In the genomic region with DNA sequence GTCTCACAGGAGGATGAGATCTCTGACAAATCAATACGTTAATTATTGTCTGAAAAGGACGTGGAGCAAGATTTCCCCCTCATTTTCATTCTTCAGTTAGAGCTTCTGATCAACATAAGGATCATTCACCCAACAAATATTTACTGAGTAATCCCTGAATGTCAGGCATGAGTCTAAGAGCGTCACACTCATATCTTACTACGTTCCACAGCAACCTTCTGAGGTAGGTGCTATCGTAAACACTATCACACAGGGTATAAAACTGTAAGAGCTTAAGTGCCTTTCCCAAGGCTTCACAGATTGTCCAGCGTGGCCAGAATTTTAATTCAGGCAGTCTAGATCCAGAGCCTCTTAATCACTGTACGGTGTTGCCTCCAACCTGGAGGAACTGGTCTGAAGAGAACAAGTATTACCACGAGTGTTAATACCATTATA, we compare ENCODE assay signal across 12 cellular contexts. TPM values are rescaled to one million over a fixed set of nuclear protein-coding genes. Genes with fewer than 3 reads are reported as not detected.
DNase-seq lines count a peak whose midpoint lies in the region; ATAC-seq and TF ChIP-seq lines count a peak whose summit lies in the region.
"Had no signal": no experiment of that assay in that cellular context is flagged by ENCODE, and none has a peak within 500 bp of the region (broad histone marks: within the 10 kb centered on the region; RNA-seq: fewer than 3 reads in every experiment).

No MANE protein-coding gene starts in this region.

- intact Hi-C loops in gastrocnemius medialis (cut with DNase I; ENCODE audit: low total_unique reads), result loop anchor here (5.0 kb wide), 1 partner anchor 36 kb away; no protein-coding TSS in a partner anchor

- no peak for TF ChIP-seq CTCF in fibroblast of the aortic adventitia (IDR thresholded peaks at IDR 0.05; ENCODE audit: insufficient read depth, low read length)
- no peak for TF ChIP-seq CTCF in gastrocnemius medialis (IDR thresholded peaks at IDR 0.05 in 4 of 5, conservative IDR thresholded peaks at IDR 0.05 in 1 of 5)
- no peak for TF ChIP-seq CTCF in GM23338 (conservative IDR thresholded peaks at IDR 0.05; ENCODE audit: low read depth in 2 of 2)

- no peaks in the 10 kb centered on the region for H3K79me2 ChIP-seq in GM23338 (replicated peaks; ENCODE audit: insufficient read depth)

- H3K4me3 ChIP-seq in fibroblast of the aortic adventitia (ENCODE audit: low read depth, low read length), result no peak overlapping the region
- no peak overlapping the region for H3K4me3 ChIP-seq in gastrocnemius medialis
- no peak overlapping the region for H3K4me3 ChIP-seq in CD8-positive, alpha-beta memory T cell (ENCODE audit: low read length)
- H3K4me3 ChIP-seq in GM23338, result no peak overlapping the region

- POLR2A ChIA-PET in CD8-positive, alpha-beta memory T cell (lab: Charles Lee), result no interaction called here

- ATAC-seq in SK-N-SH treated with all-trans-retinoic acid at 6 μM for 48 hours (peak; percentile 56), gastrocnemius medialis (no peak), GM23338 (no peak)

- no peak overlapping the region for H2AFZ ChIP-seq in GM23338

- no peak overlapping the region for H3K4me3 Mint-ChIP-seq in CD8-positive, alpha-beta memory T cell
- H3K4me3 Mint-ChIP-seq in GM23338, result no peak overlapping the region

- TF ChIP-seq POLR2A in gastrocnemius medialis (IDR thresholded peaks at IDR 0.05), result no peak

- H3K9me3 ChIP-seq in gastrocnemius medialis, result no peaks in the 10 kb centered on the region
- no peaks in the 10 kb centered on the region for H3K9me3 ChIP-seq in CD8-positive, alpha-beta memory T cell (ENCODE audit: low read length)

- peaks cover 5% of the 10 kb centered on the region; the same call in 1 of the 2 replicates for H3K9me2 ChIP-seq in GM23338 (ENCODE audit: insufficient read depth)

- DNase-seq in EH (ENCODE audit: low read depth) (peak; percentile 94), fibroblast of the aortic adventitia (ENCODE audit: low read depth) (peak; percentile 88), gastrocnemius medialis (no peak), SHP77 treated with DMSO at 0.1 percent for 48 hours (lab: John Stamatoyannopoulos, UW) (no peak), mesenteric fat pad (ENCODE audit: low spot score) (no peak), GM23338 (ENCODE audit: low spot score) (no peak)
- DNase-seq in CD8-positive, alpha-beta memory T cell, result no peak
- DNase-seq: activated CD4-positive, alpha-beta T cell treated with anti-CD3 and anti-CD28 coated beads for 48 hours; activated gamma-delta T cell treated with Interleukin-2 at 50 U/mL for 16 hours; islet precursor cell; Kasumi-1 had no signal

- in situ Hi-C loops in gastrocnemius medialis (cut with MboI; ENCODE audit: low sequenced_read_pairs in 4 of 4), result loop anchor here in 1 of 4 donors (25.0 kb wide), 1 partner anchor 99 kb away; no protein-coding TSS in a partner anchor

- H3K4me1 Mint-ChIP-seq in CD8-positive, alpha-beta memory T cell, result no peaks in the 10 kb centered on the region
- no peaks in the 10 kb centered on the region; the same call in 2 of the 3 replicates for H3K4me1 Mint-ChIP-seq in GM23338

- H3K27me3 ChIP-seq in gastrocnemius medialis (no peaks in the 10 kb centered on the region), GM23338 (ENCODE audit: insufficient read depth) (no peaks in the 10 kb centered on the region)
- H3K27me3 ChIP-seq in CD8-positive, alpha-beta memory T cell (ENCODE audit: insufficient read depth, low read length, poor library complexity, severe bottlenecking), result no peaks in the 10 kb centered on the region

- H3K27ac ChIP-seq in gastrocnemius medialis, result peak overlapping the region; percentile 60 to 70 (median 68)
- H3K27ac ChIP-seq in CD8-positive, alpha-beta memory T cell (ENCODE audit: low read depth, low read length), result no peak overlapping the region
- no peak overlapping the region for H3K27ac ChIP-seq in GM23338 (ENCODE audit: low read depth)

- no peak overlapping the region for H3K4me2 ChIP-seq in GM23338

- no peaks in the 10 kb centered on the region for H3K36me3 Mint-ChIP-seq in CD8-positive, alpha-beta memory T cell
- no peaks in the 10 kb centered on the region for H3K36me3 Mint-ChIP-seq in GM23338 (ENCODE audit: low read depth)

- peaks cover 8 to 19% of the 10 kb centered on the region in 2 donors for H3K27me3 Mint-ChIP-seq in CD8-positive, alpha-beta memory T cell
- peaks cover 1% of the 10 kb centered on the region for H3K27me3 Mint-ChIP-seq in GM23338 (ENCODE audit: insufficient read depth, low read depth, poor library complexity)

- no peaks in the 10 kb centered on the region for H3F3A ChIP-seq in GM23338 (replicated peaks; ENCODE audit: low read depth)

- no peaks in the 10 kb centered on the region for H3K36me3 ChIP-seq in gastrocnemius medialis
- no peaks in the 10 kb centered on the region for H3K36me3 ChIP-seq in CD8-positive, alpha-beta memory T cell (ENCODE audit: insufficient read depth, low read length)
- H3K36me3 ChIP-seq in GM23338 (ENCODE audit: insufficient read depth), result no peaks in the 10 kb centered on the region

- no peak overlapping the region for H3K27ac Mint-ChIP-seq in CD8-positive, alpha-beta memory T cell
- no peak overlapping the region for H3K27ac Mint-ChIP-seq in GM23338

- no peaks in the 10 kb centered on the region for H3K9me3 Mint-ChIP-seq in CD8-positive, alpha-beta memory T cell
- H3K9me3 Mint-ChIP-seq in GM23338, result no peaks in the 10 kb centered on the region

- H3K4me1 ChIP-seq in gastrocnemius medialis (peaks cover 4 to 7% of the 10 kb centered on the region in 2 donors), GM23338 (ENCODE audit: insufficient read depth) (no peaks in the 10 kb centered on the region)
- no peaks in the 10 kb centered on the region for H3K4me1 ChIP-seq in CD8-positive, alpha-beta memory T cell (ENCODE audit: insufficient read depth, low read length)

- H4K20me1 ChIP-seq in GM23338 (replicated peaks; ENCODE audit: insufficient read depth), result no peaks in the 10 kb centered on the region

- CTCF ChIA-PET in CD8-positive, alpha-beta memory T cell (lab: Charles Lee), result no interaction called here

TF ChIP-seq in SK-N-SH treated with all-trans-retinoic acid at 6 μM for 48 hours, 23 proteins besides CTCF, POLR2A, EP300 and RAD21 (continues in another document):
- TF ChIP-seq, protein P1, sequence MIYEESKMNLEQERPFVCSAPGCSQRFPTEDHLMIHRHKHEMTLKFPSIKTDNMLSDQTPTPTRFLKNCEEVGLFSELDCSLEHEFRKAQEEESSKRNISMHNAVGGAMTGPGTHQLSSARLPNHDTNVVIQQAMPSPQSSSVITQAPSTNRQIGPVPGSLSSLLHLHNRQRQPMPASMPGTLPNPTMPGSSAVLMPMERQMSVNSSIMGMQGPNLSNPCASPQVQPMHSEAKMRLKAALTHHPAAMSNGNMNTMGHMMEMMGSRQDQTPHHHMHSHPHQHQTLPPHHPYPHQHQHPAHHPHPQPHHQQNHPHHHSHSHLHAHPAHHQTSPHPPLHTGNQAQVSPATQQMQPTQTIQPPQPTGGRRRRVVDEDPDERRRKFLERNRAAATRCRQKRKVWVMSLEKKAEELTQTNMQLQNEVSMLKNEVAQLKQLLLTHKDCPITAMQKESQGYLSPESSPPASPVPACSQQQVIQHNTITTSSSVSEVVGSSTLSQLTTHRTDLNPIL (CRISPR knock-in tag; IDR thresholded peaks at IDR 0.05; ENCODE audit: low read depth), result no peak
- peak; percentile 98; the same call in 1 of the 2 replicates for TF ChIP-seq TOX (CRISPR knock-in tag; IDR thresholded peaks at IDR 0.05; ENCODE audit: borderline replicate concordance)
- no peak for TF ChIP-seq TCF4 (CRISPR knock-in tag; IDR thresholded peaks at IDR 0.05; ENCODE audit: borderline replicate concordance)
- TF ChIP-seq ZNF8 (CRISPR knock-in tag; IDR thresholded peaks at IDR 0.05), result no peak

TF ChIP-seq in GM23338, 12 proteins besides CTCF, POLR2A, EP300 and RAD21 (continues in another document):
- TF ChIP-seq JUNB (IDR thresholded peaks at IDR 0.05; ENCODE audit: unreplicated experiment) (no peak), STAT1 (IDR thresholded peaks at IDR 0.05; ENCODE audit: unreplicated experiment) (no peak), ZNF114 (CRISPR knock-in tag; IDR thresholded peaks at IDR 0.05) (no peak)

RNA-seq across cellular contexts. Expression of a gene that starts 10.6 kb away (rescaled TPM):
- total RNA-seq in fibroblast of the aortic adventitia (ENCODE audit: low replicate concordance) (213 and 299 TPM in 2 replicates), gastrocnemius medialis (10 to 100 TPM; 23.0 to 43.8 (median 38.6) TPM), mesenteric fat pad (87.8 TPM)
- under 1 TPM; 0.18 to 0.27 TPM for total RNA-seq in CD8-positive, alpha-beta memory T cell
- not detected for polyA plus RNA-seq in CD8-positive, alpha-beta memory T cell
- total RNA-seq in GM23338 (2014; rRNA removed; shearing (Covaris generic)), result 0.10 TPM in 1 of 2 replicates, not detected in the other
- 0.49 and 0.74 TPM in 2 replicates for polyA plus RNA-seq in GM23338 (2016; fragmentation: Nextera tagmentation; extraction: Ambion mirVana)

RNA-seq across cellular contexts. Expression of a gene that starts 54.6 kb away (rescaled TPM):
- total RNA-seq in fibroblast of the aortic adventitia (ENCODE audit: low replicate concordance), result 0.27 and 1.3 TPM in 2 replicates
- 10 to 100 TPM in 1 of 4 donors, 1 to 10 TPM in 3; 4.1 to 13.6 (median 5.9) TPM for total RNA-seq in gastrocnemius medialis
- total RNA-seq in CD8-positive, alpha-beta memory T cell, result not detected
- not detected for polyA plus RNA-seq in CD8-positive, alpha-beta memory T cell
- 12.3 TPM for total RNA-seq in mesenteric fat pad
- 1.0 and 1.6 TPM in 2 replicates for total RNA-seq in GM23338 (2014; rRNA removed; shearing (Covaris generic))
- polyA plus RNA-seq in GM23338 (2016; fragmentation: Nextera tagmentation; extraction: Ambion mirVana), result 1.4 and 2.0 TPM in 2 replicates

Comparison
In these comparisons a context has a peak if more than half of its experiments do, and no peak if none do; other contexts are left out.
1. DNase-seq: peak in EH (single experiment) and fibroblast of the aortic adventitia (single experiment); none in gastrocnemius medialis (0 of 2), SHP77 treated with DMSO at 0.1 percent for 48 hours (single experiment), CD8-positive, alpha-beta memory T cell (0 of 5), mesenteric fat pad (single experiment) and GM23338 (single experiment).
2. H3K27ac ChIP-seq: peak in gastrocnemius medialis (4 of 4); none in CD8-positive, alpha-beta memory T cell (single experiment) and GM23338 (single experiment).
3. RNA of a gene that starts 10.6 kb away (total RNA-seq): 213 to 299 TPM in fibroblast of the aortic adventitia, 87.8 TPM in mesenteric fat pad (single experiment) and 23.0 to 43.8 TPM in gastrocnemius medialis; 0.18 to 0.27 TPM in CD8-positive, alpha-beta memory T cell and 0.10 TPM in GM23338; every median in the first group is over 10 times any median in the second.